ENCODE assay signal across 11 cellular contexts in genomic region chr12:101051901-101052550, GRCh38.
DNase-seq lines count a peak whose midpoint lies in the region; ATAC-seq, FAIRE-seq and TF ChIP-seq lines count a peak whose summit lies in the region.
"Had no signal": no experiment of that assay in that cellular context is flagged by ENCODE, and none has a peak within 500 bp of the region (broad histone marks: within the 10 kb centered on the region; RNA-seq: fewer than 3 reads in every experiment).

No MANE protein-coding gene starts in this region.

- H3K9me3 ChIP-seq in breast epithelium (no peaks in the 10 kb centered on the region), mucosa of rectum (ENCODE audit: control insufficient read depth in 2 of 2, low read length in 2 of 2) (no peaks in the 10 kb centered on the region)

- FAIRE-seq in GM12892 (lab: Jason Lieb, UNC) = no peak

- no peak for ATAC-seq in stimulated activated naive CD8-positive, alpha-beta T cell treated with anti-CD3 and anti-CD28 coated beads, Interleukin-15, Interleukin-2, amounts not matched to agents 100 U/mL and 50 U/mL, for 24 hours
- no peak for ATAC-seq in GM19397 (IDR thresholded peaks at IDR 0.05; ENCODE audit: unreplicated experiment)
- ATAC-seq in GM21360 (IDR thresholded peaks at IDR 0.05; ENCODE audit: unreplicated experiment) = no peak
- ATAC-seq: T-cell had no signal

- H3K36me3 ChIP-seq in breast epithelium (no peaks in the 10 kb centered on the region), mucosa of rectum (ENCODE audit: control insufficient read depth in 2 of 2, insufficient read depth in 2 of 2, low read length in 2 of 2) (no peaks in the 10 kb centered on the region)

- H3K4me1 ChIP-seq in breast epithelium (no peaks in the 10 kb centered on the region), mucosa of rectum (ENCODE audit: control insufficient read depth in 2 of 2, insufficient read depth in 2 of 2, low read length in 2 of 2) (peaks cover 0 to 7% of the 10 kb centered on the region in 2 donors)

- TF ChIP-seq CTCF in AG10803 (conservative IDR thresholded peaks at IDR 0.05; ENCODE audit: low read length) (no peak), breast epithelium (IDR thresholded peaks at IDR 0.05) (no peak)

- H3K27me3 ChIP-seq in breast epithelium = no peaks in the 10 kb centered on the region
- H3K27me3 ChIP-seq in mucosa of rectum (ENCODE audit: control insufficient read depth in 2 of 2, insufficient read depth in 2 of 2, low read length in 2 of 2) = no peaks in the 10 kb centered on the region

- H3K9ac ChIP-seq in mucosa of rectum (ENCODE audit: low read depth in 1 of 2, low read length in 2 of 2) = peak overlapping the region in 1 of 2 donors; percentile 4

- H3K4me3 ChIP-seq in AG10803 (ENCODE audit: low read length) (no peak overlapping the region), breast epithelium (no peak overlapping the region), mucosa of rectum (ENCODE audit: low read length in 2 of 2) (peak overlapping the region in 1 of 2 donors; percentile 15)

- H3K27ac ChIP-seq in breast epithelium (peak overlapping the region; percentile 44 to 62), mucosa of rectum (ENCODE audit: low read depth in 2 of 2, low read length in 2 of 2) (peak overlapping the region; percentile 56 to 77)

- intact Hi-C loops in breast epithelium (cut with DNase I; ENCODE audit: low total_unique reads) = no loop called here

- DNase-seq in AG10803 (ENCODE audit: low read depth) (peak; percentile 97), breast epithelium (ENCODE audit: low spot score in 2 of 2) (no peak), GM12892 (ENCODE audit: insufficient read length) (no peak)
- no peak for DNase-seq in stimulated activated naive CD8-positive, alpha-beta T cell treated with anti-CD3 and anti-CD28 coated beads, Interleukin-15, Interleukin-2, amounts not matched to agents 100 U/mL and 50 U/mL, for 24 hours
- DNase-seq: DND-41, KBM-7, T-cell had no signal

- TF ChIP-seq EP300 in Ishikawa (IDR thresholded peaks at IDR 0.05; ENCODE audit: borderline replicate concordance) = no peak; the same call in 1 of the 2 replicates

- TF ChIP-seq POLR2A in breast epithelium (IDR thresholded peaks at IDR 0.05) = no peak
- TF ChIP-seq POLR2A in GM12892 (IDR thresholded peaks at IDR 0.05; ENCODE audit: low read depth, low read length) = no peak

- no peak for TF ChIP-seq RAD21 in Ishikawa (IDR thresholded peaks at IDR 0.05; ENCODE audit: low read depth)

TF ChIP-seq in Ishikawa, 13 proteins besides CTCF, POLR2A, EP300 and RAD21:
- no peak for TF ChIP-seq MAX (IDR thresholded peaks at IDR 0.05)
- TF ChIP-seq CREB1 (IDR thresholded peaks at IDR 0.05; ENCODE audit: low read depth) = no peak
- no peak for TF ChIP-seq EGR1 (IDR thresholded peaks at IDR 0.05)
- peak; percentile 21; the same call in 1 of the 2 replicates for TF ChIP-seq NFIC (IDR thresholded peaks at IDR 0.05)
- TF ChIP-seq USF1 (IDR thresholded peaks at IDR 0.05) = no peak
- TF ChIP-seq FOXM1 (IDR thresholded peaks at IDR 0.05; ENCODE audit: borderline replicate concordance, low read depth) = no peak
- TF ChIP-seq CEBPB (IDR thresholded peaks at IDR 0.05) = no peak
- no peak for TF ChIP-seq TCF12 (IDR thresholded peaks at IDR 0.05; ENCODE audit: low read depth)
